In the genomic region with DNA sequence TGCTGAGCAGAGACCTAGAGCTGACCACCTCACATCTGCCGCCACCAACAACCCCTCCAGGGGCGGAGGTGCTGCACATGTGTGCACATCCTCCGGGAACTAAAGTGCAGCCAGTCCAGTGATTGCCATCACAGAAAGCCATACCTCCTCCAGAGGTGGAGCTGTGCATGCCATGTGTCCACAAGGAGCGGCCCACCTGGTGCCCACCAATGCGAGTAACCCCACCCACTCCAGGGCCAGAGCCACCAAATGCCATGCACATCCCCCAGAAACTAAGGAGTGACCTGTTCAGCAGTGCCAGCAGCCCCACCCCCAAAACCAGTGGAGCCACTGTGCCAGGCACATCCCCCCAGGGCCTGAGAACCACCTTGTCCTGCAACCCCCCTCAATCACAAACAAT, we compare ENCODE assay signal across 20 cellular contexts.
"Had no signal": no experiment of that assay in that cellular context is flagged by ENCODE, and none has a peak within 500 bp of the region (broad histone marks: within the 10 kb centered on the region; RNA-seq: fewer than 3 reads in every experiment).

No MANE protein-coding gene starts in this region.

- H3K27ac ChIP-seq: SJSA1, SK-N-MC had no signal

- DNase-seq: KBM-7, NCI-H1092, NCI-H1105 treated with DMSO at 0.1 percent for 48 hours, NCI-H1417 treated with DMSO at 0.1 percent for 48 hours, NCI-H146, NCI-H1694 treated with DMSO at 0.1 percent for 48 hours, NCI-H1930, NCI-H2081 treated with DMSO at 0.1 percent for 48 hours, NCI-H2171, NCI-H226, NCI-H446, NCI-H510A, NCI-H524 treated with DMSO at 0.1 percent for 48 hours, NCI-H69, NCI-H774, Right ventricle myocardium superior, RPMI8226, SIG-M5 had no signal

- H3K27me3 ChIP-seq: SJSA1 had no signal

- H3K4me3 ChIP-seq: SJSA1, SK-N-MC had no signal

- H3K36me3 ChIP-seq: SJSA1 had no signal

- H3K4me1 ChIP-seq: SJSA1 had no signal
